9 cellular contexts compared by ENCODE assay signal in genomic region chr12:25377475-25378179, GRCh38.
DNase-seq lines count a peak whose midpoint lies in the region; ATAC-seq, FAIRE-seq and TF ChIP-seq lines count a peak whose summit lies in the region.
"Had no signal": no experiment of that assay in that cellular context is flagged by ENCODE, and none has a peak within 500 bp of the region (broad histone marks: within the 10 kb centered on the region; RNA-seq: fewer than 3 reads in every experiment).

No MANE protein-coding gene starts in this region.

- H3K4me3 ChIP-seq in MG63: no peak overlapping the region
- no peak overlapping the region for H3K4me3 ChIP-seq in astrocyte of the spinal cord (ENCODE audit: low read depth, low read length)
- H3K4me3 ChIP-seq: body of pancreas had no signal

- no peak for FAIRE-seq in GM19239 (lab: Jason Lieb, UNC)

- ATAC-seq in GM19035 (IDR thresholded peaks at IDR 0.05; ENCODE audit: unreplicated experiment) (peak; percentile 55), GM21447 (IDR thresholded peaks at IDR 0.05; ENCODE audit: unreplicated experiment) (no peak), HG03135 (IDR thresholded peaks at IDR 0.05; ENCODE audit: unreplicated experiment) (no peak)
- ATAC-seq: body of pancreas had no signal

- H3K27me3 ChIP-seq in MG63: no peaks in the 10 kb centered on the region
- H3K27me3 ChIP-seq: body of pancreas had no signal

- TF ChIP-seq CTCF in astrocyte of the spinal cord (IDR thresholded peaks at IDR 0.05; ENCODE audit: low read depth, low read length): no peak

- H3K36me3 ChIP-seq in MG63: no peaks in the 10 kb centered on the region

- in situ Hi-C loops in astrocyte of the spinal cord (cut with HindIII; ENCODE audit: low sequenced_read_pairs): no loop called here

- H3K9me3 ChIP-seq in MG63: no peaks in the 10 kb centered on the region
- H3K9me3 ChIP-seq: body of pancreas had no signal

- peak; percentile 63 for DNase-seq in MG63
- peak; percentile 40 for DNase-seq in astrocyte of the spinal cord (ENCODE audit: low read depth, low spot score)
- peak; percentile 43 for DNase-seq in stimulated activated CD4-positive, alpha-beta T cell treated with anti-CD3 and anti-CD28 coated beads, Interleukin-4, amount 100 ng/mL, for 24 hours
- no peak for DNase-seq in NCI-H2196 treated with DMSO at 0.1 percent for 48 hours (lab: John Stamatoyannopoulos, UW; ENCODE audit: unreplicated experiment)
- no peak for DNase-seq in GM19239 (ENCODE audit: insufficient read length, low spot score)

Comparison
In these comparisons a context has a peak if more than half of its experiments do, and no peak if none do; other contexts are left out.
1. DNase-seq: peak in MG63 (single experiment), astrocyte of the spinal cord (single experiment) and stimulated activated CD4-positive, alpha-beta T cell treated with anti-CD3 and anti-CD28 coated beads, Interleukin-4, amount 100 ng/mL, for 24 hours (single experiment); none in NCI-H2196 treated with DMSO at 0.1 percent for 48 hours (single experiment) and GM19239 (single experiment).